In the genomic region with DNA sequence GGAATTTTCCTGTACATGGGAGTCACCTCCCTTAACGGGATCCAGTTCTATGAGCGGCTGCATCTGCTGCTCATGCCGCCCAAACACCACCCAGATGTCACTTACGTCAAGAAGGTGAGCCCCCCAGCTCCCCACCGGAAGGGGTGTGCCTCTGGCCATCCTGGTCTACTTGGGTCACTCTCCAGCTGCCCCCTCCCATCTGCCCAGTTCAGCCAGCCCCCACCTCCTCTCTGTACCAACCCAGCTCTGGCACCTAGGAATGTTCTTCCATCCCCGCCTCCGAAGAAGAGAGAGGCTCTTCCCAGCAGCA, we compare ENCODE assay signal across 21 cellular contexts.
"Had no signal": no experiment of that assay in that cellular context is flagged by ENCODE, and none has a peak within 500 bp of the region (broad histone marks: within the 10 kb centered on the region; RNA-seq: fewer than 3 reads in every experiment).

No MANE protein-coding gene starts in this region.

- H3K27ac Mint-ChIP-seq: activated CD8-positive, alpha-beta T cell treated with anti-CD3 and anti-CD28 coated beads, Interleukin-2, amount 10 ng/mL, durations not matched to agents 7 days and 5 days; activated naive CD8-positive, alpha-beta T cell; stimulated activated memory B cell treated with anti-CD40 and anti-IgM and Interleukin-4, amounts not matched to agents 10 μg/mL and 1 μg/mL and 100 μg/mL, for 72 hours had no signal

- H3K27me3 Mint-ChIP-seq: activated CD4-positive, alpha-beta T cell treated with anti-CD3 and anti-CD28 coated beads, Interleukin-2, amount 10 ng/mL, durations not matched to agents 7 days and 5 days; activated naive CD8-positive, alpha-beta T cell; activated T-cell treated with anti-CD3 and anti-CD28 coated beads, Interleukin-2, amount 50 U/mL, for 24 hours; naive thymus-derived CD8-positive, alpha-beta T cell; stimulated activated memory B cell treated with anti-CD40 and anti-IgM and Interleukin-4, amounts not matched to agents 10 μg/mL and 1 μg/mL and 100 μg/mL, for 72 hours had no signal

- H3K9me3 ChIP-seq: body of pancreas, colonic mucosa, sigmoid colon, thoracic aorta, upper lobe of left lung had no signal

- DNase-seq: activated CD4-positive, alpha-beta T cell treated with anti-CD3 and anti-CD28 coated beads, Interleukin-2, amount 10 ng/mL, durations not matched to agents 7 days and 5 days; activated CD4-positive, CD25-positive, alpha-beta regulatory T cell; activated CD8-positive, alpha-beta T cell treated with anti-CD3 and anti-CD28 coated beads, Interleukin-2, amount 10 ng/mL, durations not matched to agents 7 days and 5 days; activated effector memory CD4-positive, alpha-beta T cell treated with Interleukin-2 at 50 U/mL for 16 hours; activated T-cell treated with anti-CD3 and anti-CD28 coated beads, Interleukin-2, amount 50 U/mL, for 24 hours; amygdala; body of pancreas; central memory CD4-positive, alpha-beta T cell; colonic mucosa; endodermal cell; foreskin fibroblast; mesendoderm; naive thymus-derived CD8-positive, alpha-beta T cell; nucleus accumbens; sigmoid colon; stimulated activated CD4-positive, alpha-beta T cell treated with anti-CD3 and anti-CD28 coated beads, Interleukin-4, amount 100 ng/mL, for 24 hours had no signal

- ATAC-seq: activated CD8-positive, alpha-beta T cell treated with anti-CD3 and anti-CD28 coated beads, Interleukin-2, amount 10 ng/mL, durations not matched to agents 7 days and 5 days; body of pancreas; naive thymus-derived CD8-positive, alpha-beta T cell; stimulated activated memory B cell treated with anti-CD40 and anti-IgM and Interleukin-4, amounts not matched to agents 10 μg/mL and 1 μg/mL and 100 μg/mL, for 72 hours had no signal

- H3K4me3 Mint-ChIP-seq: activated CD4-positive, alpha-beta T cell treated with anti-CD3 and anti-CD28 coated beads, Interleukin-2, amount 10 ng/mL, durations not matched to agents 7 days and 5 days; activated CD8-positive, alpha-beta T cell treated with anti-CD3 and anti-CD28 coated beads, Interleukin-2, amount 10 ng/mL, durations not matched to agents 7 days and 5 days; activated naive CD8-positive, alpha-beta T cell; activated T-cell treated with anti-CD3 and anti-CD28 coated beads, Interleukin-2, amount 50 U/mL, for 24 hours; endodermal cell; stimulated activated memory B cell treated with anti-CD40 and anti-IgM and Interleukin-4, amounts not matched to agents 10 μg/mL and 1 μg/mL and 100 μg/mL, for 72 hours had no signal

- H3K9me3 Mint-ChIP-seq: activated CD4-positive, alpha-beta T cell treated with anti-CD3 and anti-CD28 coated beads, Interleukin-2, amount 10 ng/mL, durations not matched to agents 7 days and 5 days; activated T-cell treated with anti-CD3 and anti-CD28 coated beads, Interleukin-2, amount 50 U/mL, for 24 hours; endodermal cell; naive thymus-derived CD8-positive, alpha-beta T cell; stimulated activated memory B cell treated with anti-CD40 and anti-IgM and Interleukin-4, amounts not matched to agents 10 μg/mL and 1 μg/mL and 100 μg/mL, for 72 hours had no signal

- H3K4me3 ChIP-seq: body of pancreas, colonic mucosa, sigmoid colon, thoracic aorta, upper lobe of left lung had no signal

- H3K27ac ChIP-seq: body of pancreas, colonic mucosa, epithelial cell of prostate, sigmoid colon, thoracic aorta, upper lobe of left lung had no signal
